In the genomic region with DNA sequence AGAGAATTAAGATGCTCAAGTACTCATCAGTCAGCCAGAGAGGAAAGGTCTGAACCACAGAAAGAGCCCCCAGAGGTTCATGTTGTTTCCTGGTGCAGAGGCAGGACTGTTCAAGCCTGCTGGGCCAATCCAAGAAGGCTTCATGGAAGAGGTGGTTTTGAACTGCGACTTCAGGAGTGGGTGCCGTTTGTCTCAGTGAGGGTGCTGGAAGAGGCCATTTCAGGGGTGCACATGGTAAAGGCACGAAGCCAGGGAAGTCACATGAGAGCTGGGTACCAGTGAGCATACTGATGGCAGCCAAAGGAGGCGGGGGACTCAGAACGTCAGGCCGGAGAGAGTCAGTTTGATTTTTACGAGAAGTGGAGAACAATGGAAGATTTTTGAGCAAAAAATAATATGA, we compare ENCODE assay signal across 25 cellular contexts. TPM values are rescaled to one million over a fixed set of nuclear protein-coding genes. Genes with fewer than 3 reads are reported as not detected.
DNase-seq lines count a peak whose midpoint lies in the region; ATAC-seq and TF ChIP-seq lines count a peak whose summit lies in the region.
"Had no signal": no experiment of that assay in that cellular context is flagged by ENCODE, and none has a peak within 500 bp of the region (broad histone marks: within the 10 kb centered on the region; RNA-seq: fewer than 3 reads in every experiment).

No MANE protein-coding gene starts in this region.

- TF ChIP-seq CTCF in right atrium auricular region (IDR thresholded peaks at IDR 0.05) (no peak), sigmoid colon (IDR thresholded peaks at IDR 0.05) (no peak)

- DNase-seq in cardiac septum (ENCODE audit: low spot score) = peak; percentile 67
- no peak for DNase-seq in Right ventricle myocardium superior
- no peak for DNase-seq in right atrium auricular region (ENCODE audit: low spot score)
- no peak for DNase-seq in sigmoid colon
- DNase-seq in AG08396 (ENCODE audit: low spot score) = no peak
- DNase-seq in activated CD4-positive, CD25-positive, alpha-beta regulatory T cell (lab: John Stamatoyannopoulos, UW) = no peak
- DNase-seq in stimulated activated CD4-positive, alpha-beta T cell treated with anti-CD3 and anti-CD28 coated beads, Interleukin-12 subunit alpha, Interleukin-12 subunit beta, amount 100 ng/mL, for 4 hours = no peak
- DNase-seq: activated CD4-positive, alpha-beta T cell treated with anti-CD3 and anti-CD28 coated beads for 36 hours; activated CD8-positive, alpha-beta memory T cell treated with anti-CD3 and anti-CD28 coated beads for 24 hours; activated T-cell treated with anti-CD3 and anti-CD28 coated beads for 4 hours; AML-193; CD4-positive, alpha-beta memory T cell; effector CD8-positive, alpha-beta T cell; kidney glomerular epithelial cell; NCI-H1048; NCI-H748 treated with DMSO at 0.1 percent for 48 hours; nephron progenitor cell; retina; spleen; stimulated activated CD4-positive, alpha-beta T cell treated with anti-CD3 and anti-CD28 coated beads, Interleukin-4, amount 100 ng/mL, for 1 hour; stomach; trophoblast cell had no signal

- no peaks in the 10 kb centered on the region for H3K36me3 ChIP-seq in right atrium auricular region
- no peaks in the 10 kb centered on the region for H3K36me3 ChIP-seq in sigmoid colon
- H3K36me3 ChIP-seq: colonic mucosa, spleen, stomach had no signal

- ATAC-seq in Right ventricle myocardium superior (ENCODE audit: poor library complexity) (no peak), HG03139 (IDR thresholded peaks at IDR 0.05; ENCODE audit: unreplicated experiment) (no peak)
- ATAC-seq: activated CD4-positive, alpha-beta T cell treated with anti-CD3 and anti-CD28 coated beads for 36 hours; activated naive CD4-positive, alpha-beta T cell treated with anti-CD3 and anti-CD28 coated beads, Interleukin-2, amount 50 U/mL, for 72 hours had no signal

- 91% methylated on average over 7 of the region's 7 CpGs for whole genome bisulfite sequencing in sigmoid colon, 2 donors

- no peaks in the 10 kb centered on the region for H3K27me3 ChIP-seq in right atrium auricular region
- peaks cover 0 to 17% (median 16%) of the 10 kb centered on the region in 3 donors for H3K27me3 ChIP-seq in sigmoid colon
- H3K27me3 ChIP-seq: colonic mucosa, spleen had no signal

- no peak overlapping the region for H3K4me3 ChIP-seq in right atrium auricular region
- H3K4me3 ChIP-seq in sigmoid colon = no peak overlapping the region
- H3K4me3 ChIP-seq: colonic mucosa, spleen, stomach had no signal

- H3K27ac ChIP-seq in right atrium auricular region = peak overlapping the region; percentile 46 to 54
- peak overlapping the region in 3 of 4 donors; percentile 40 to 60 (median 54) for H3K27ac ChIP-seq in sigmoid colon
- H3K27ac ChIP-seq: colonic mucosa had no signal

- H3K4me1 ChIP-seq in right atrium auricular region = peaks cover 0 to 60% of the 10 kb centered on the region in 2 donors
- H3K4me1 ChIP-seq in sigmoid colon = peaks cover 0 to 25% (median 23%) of the 10 kb centered on the region in 4 donors
- H3K4me1 ChIP-seq: colonic mucosa had no signal

- intact Hi-C loops in cardiac septum (cut with DNase I) (loop anchor here (2.0 to 10.0 kb wide), 2 partner anchors 44 to 118 kb away; no protein-coding TSS in a partner anchor), Right ventricle myocardium superior (cut with DNase I) (loop anchor here (5.0 kb wide), 1 partner anchor 55 kb away; a partner anchor contains a TSS), sigmoid colon (cut with DNase I) (no loop called here)

- H3K9me3 ChIP-seq in right atrium auricular region = no peaks in the 10 kb centered on the region
- H3K9me3 ChIP-seq in sigmoid colon = no peaks in the 10 kb centered on the region
- H3K9me3 ChIP-seq: colonic mucosa, spleen, stomach had no signal

- no peak for TF ChIP-seq POLR2A in sigmoid colon (IDR thresholded peaks at IDR 0.05)

- TF ChIP-seq EP300 in sigmoid colon (IDR thresholded peaks at IDR 0.05) = no peak

RNA-seq across cellular contexts. Expression of a gene that starts 55.5 kb away (rescaled TPM):
- total RNA-seq in cardiac septum = 11.1 TPM
- 17.7 TPM for total RNA-seq in Right ventricle myocardium superior
- 10 to 100 TPM in 1 of 2 donors, 1 to 10 TPM in 1; 6.9 to 13.2 TPM for total RNA-seq in right atrium auricular region
- total RNA-seq in sigmoid colon = 10 to 100 TPM in 2 of 4 donors, 1 to 10 TPM in 2; 6.1 to 12.0 (median 10.4) TPM
- 10 to 100 TPM in 1 of 3 donors, 1 to 10 TPM in 2; 4.8 to 12.0 (median 9.5) TPM for polyA plus RNA-seq in sigmoid colon
